9 cellular contexts compared by ENCODE assay signal in genomic region chr1:223887724-223888428, GRCh38. TPM values are rescaled to one million over a fixed set of nuclear protein-coding genes. Genes with fewer than 3 reads are reported as not detected.
DNase-seq lines count a peak whose midpoint lies in the region; ATAC-seq and TF ChIP-seq lines count a peak whose summit lies in the region.
"Had no signal": no experiment of that assay in that cellular context is flagged by ENCODE, and none has a peak within 500 bp of the region (broad histone marks: within the 10 kb centered on the region; RNA-seq: fewer than 3 reads in every experiment).

No MANE protein-coding gene starts in this region.

- H3K4me1 Mint-ChIP-seq in brain (peaks cover 12% of the 10 kb centered on the region), memory B cell (peaks cover 2% of the 10 kb centered on the region)
- H3K4me1 Mint-ChIP-seq: naive B cell had no signal

- H3K4me3 Mint-ChIP-seq in brain (peak overlapping the region in 1 of 5 experiments; percentile 25), memory B cell (peak overlapping the region; percentile 21)
- H3K4me3 Mint-ChIP-seq: naive B cell had no signal

- H3K27me3 Mint-ChIP-seq in brain (no peaks in the 10 kb centered on the region), memory B cell (peaks cover 1% of the 10 kb centered on the region)
- H3K27me3 Mint-ChIP-seq: naive B cell had no signal

- H3K36me3 Mint-ChIP-seq in brain (no peaks in the 10 kb centered on the region), memory B cell (no peaks in the 10 kb centered on the region)
- H3K36me3 Mint-ChIP-seq: naive B cell had no signal

- ATAC-seq in memory B cell (ENCODE audit: low read depth), result peak; percentile 21

- H3K9me3 Mint-ChIP-seq in brain (peaks cover 0 to 3% (median 0%) of the 10 kb centered on the region in 5 experiments), memory B cell (no peaks in the 10 kb centered on the region)
- H3K9me3 Mint-ChIP-seq: naive B cell had no signal

- peak overlapping the region in 3 of 5 experiments; percentile 74 to 88 (median 75) for H3K27ac Mint-ChIP-seq in brain
- no peak overlapping the region for H3K27ac Mint-ChIP-seq in memory B cell

- TF ChIP-seq CTCF in brain (conservative IDR thresholded peaks at IDR 0.05) (no peak), GM20000 (IDR thresholded peaks at IDR 0.05; ENCODE audit: extremely low read depth, missing control alignments) (no peak)

- peak; percentile 86 for DNase-seq in AG20443 (ENCODE audit: low spot score)
- peak; percentile 48 for DNase-seq in HT-29 (ENCODE audit: low spot score)
- DNase-seq in memory B cell (ENCODE audit: low spot score in 2 of 2), result no peak
- no peak for DNase-seq in hypothalamus (lab: John Stamatoyannopoulos, UW)
- no peak for DNase-seq in GM20000 (ENCODE audit: low spot score)
- no peak for DNase-seq in NCI-H748 (lab: John Stamatoyannopoulos, UW; ENCODE audit: unreplicated experiment)
- DNase-seq in stimulated activated CD4-positive, alpha-beta T cell treated with anti-CD3 and anti-CD28 coated beads, Interleukin-12 subunit alpha, Interleukin-12 subunit beta, amount 100 ng/mL, for 4 hours, result no peak
- DNase-seq: naive B cell had no signal

RNA-seq across cellular contexts. Expression of gene TP53BP2, which starts 42.1 kb away (rescaled TPM):
- 33.9 and 56.1 TPM in 2 replicates for total RNA-seq in HT-29 (2014; rRNA removed; shearing (Covaris generic))
- 50.6 TPM for polyA plus RNA-seq in brain (ENCODE audit: insufficient read depth, low read depth, low replicate concordance)

Comparison
In these comparisons a context has a peak if more than half of its experiments do, and no peak if none do; other contexts are left out.
1. DNase-seq: peak in AG20443 (single experiment) and HT-29 (single experiment); none in memory B cell (0 of 2), hypothalamus (0 of 51), GM20000 (single experiment), NCI-H748 (single experiment) and stimulated activated CD4-positive, alpha-beta T cell treated with anti-CD3 and anti-CD28 coated beads, Interleukin-12 subunit alpha, Interleukin-12 subunit beta, amount 100 ng/mL, for 4 hours (single experiment).